ENCODE assay signal across 1 cellular context in the genomic region with DNA sequence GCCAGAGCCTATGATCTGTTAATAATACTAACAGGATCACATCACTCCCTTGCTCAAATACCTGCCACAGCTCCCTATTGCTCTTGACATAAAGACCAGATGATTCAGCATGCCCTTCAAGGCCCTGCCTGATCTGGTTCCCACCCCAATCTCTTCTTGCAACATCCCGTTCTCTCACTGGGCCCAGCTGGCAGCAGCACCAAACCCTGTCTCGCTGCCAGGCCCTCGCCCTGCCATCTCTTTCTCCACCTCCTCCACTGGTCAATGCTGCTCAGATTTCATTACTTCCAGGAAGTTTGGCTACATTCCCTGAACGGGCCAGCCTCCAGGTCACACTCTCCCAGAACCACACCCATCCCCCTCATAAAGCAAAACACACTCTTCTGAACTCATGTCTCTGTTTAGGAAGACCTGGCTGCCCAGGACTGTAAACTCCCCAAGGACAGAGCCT.
A peak's percentile ranks its signal among the peaks of the same experiment; 100 is the strongest.
TF ChIP-seq lines count a peak whose summit lies in the region.

No MANE protein-coding gene starts in this region.

TF ChIP-seq in K562, 482 proteins besides CTCF, POLR2A, EP300 and RAD21 (continued from another document and continues in another):
- TF ChIP-seq, protein P1, sequence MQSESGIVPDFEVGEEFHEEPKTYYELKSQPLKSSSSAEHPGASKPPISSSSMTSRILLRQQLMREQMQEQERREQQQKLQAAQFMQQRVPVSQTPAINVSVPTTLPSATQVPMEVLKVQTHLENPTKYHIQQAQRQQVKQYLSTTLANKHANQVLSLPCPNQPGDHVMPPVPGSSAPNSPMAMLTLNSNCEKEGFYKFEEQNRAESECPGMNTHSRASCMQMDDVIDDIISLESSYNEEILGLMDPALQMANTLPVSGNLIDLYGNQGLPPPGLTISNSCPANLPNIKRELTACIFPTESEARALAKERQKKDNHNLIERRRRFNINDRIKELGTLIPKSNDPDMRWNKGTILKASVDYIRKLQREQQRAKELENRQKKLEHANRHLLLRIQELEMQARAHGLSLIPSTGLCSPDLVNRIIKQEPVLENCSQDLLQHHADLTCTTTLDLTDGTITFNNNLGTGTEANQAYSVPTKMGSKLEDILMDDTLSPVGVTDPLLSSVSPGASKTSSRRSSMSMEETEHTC (IDR thresholded peaks at IDR 0.05) = no peak
- no peak for TF ChIP-seq YY1 (IDR thresholded peaks at IDR 0.05; ENCODE audit: borderline replicate concordance in 1 of 3, control insufficient read depth in 1 of 3, extremely low read depth in 1 of 3, insufficient read depth in 3 of 3, insufficient read length in 1 of 3, insufficient replicate concordance in 2 of 3, low read depth in 1 of 3, low read length in 2 of 3)
- peak; percentile 77 for TF ChIP-seq ZFP36 (IDR thresholded peaks at IDR 0.05; ENCODE audit: low read depth, low read length, partially characterized antibody)
- no peak for TF ChIP-seq ZNF830 (CRISPR knock-in tag; IDR thresholded peaks at IDR 0.05)
- no peak for TF ChIP-seq KHSRP (IDR thresholded peaks at IDR 0.05)
- TF ChIP-seq, protein P2, sequence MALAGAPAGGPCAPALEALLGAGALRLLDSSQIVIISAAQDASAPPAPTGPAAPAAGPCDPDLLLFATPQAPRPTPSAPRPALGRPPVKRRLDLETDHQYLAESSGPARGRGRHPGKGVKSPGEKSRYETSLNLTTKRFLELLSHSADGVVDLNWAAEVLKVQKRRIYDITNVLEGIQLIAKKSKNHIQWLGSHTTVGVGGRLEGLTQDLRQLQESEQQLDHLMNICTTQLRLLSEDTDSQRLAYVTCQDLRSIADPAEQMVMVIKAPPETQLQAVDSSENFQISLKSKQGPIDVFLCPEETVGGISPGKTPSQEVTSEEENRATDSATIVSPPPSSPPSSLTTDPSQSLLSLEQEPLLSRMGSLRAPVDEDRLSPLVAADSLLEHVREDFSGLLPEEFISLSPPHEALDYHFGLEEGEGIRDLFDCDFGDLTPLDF (CRISPR knock-in tag; IDR thresholded peaks at IDR 0.05) = no peak
- no peak for TF ChIP-seq ETV6 (IDR thresholded peaks at IDR 0.05; ENCODE audit: borderline replicate concordance in 1 of 2, low read depth in 2 of 2, low read length in 1 of 2)
- TF ChIP-seq ETV6 (CRISPR knock-in tag; IDR thresholded peaks at IDR 0.05; ENCODE audit: borderline replicate concordance) = no peak
- TF ChIP-seq ZNF23 (CRISPR knock-in tag; IDR thresholded peaks at IDR 0.05) = no peak
- no peak for TF ChIP-seq RBM39 (optimal IDR thresholded peaks at IDR 0.05; ENCODE audit: low read depth, low read length)
- no peak for TF ChIP-seq KAT2B (IDR thresholded peaks at IDR 0.05; ENCODE audit: low read depth, low read length)
- TF ChIP-seq, protein P3, sequence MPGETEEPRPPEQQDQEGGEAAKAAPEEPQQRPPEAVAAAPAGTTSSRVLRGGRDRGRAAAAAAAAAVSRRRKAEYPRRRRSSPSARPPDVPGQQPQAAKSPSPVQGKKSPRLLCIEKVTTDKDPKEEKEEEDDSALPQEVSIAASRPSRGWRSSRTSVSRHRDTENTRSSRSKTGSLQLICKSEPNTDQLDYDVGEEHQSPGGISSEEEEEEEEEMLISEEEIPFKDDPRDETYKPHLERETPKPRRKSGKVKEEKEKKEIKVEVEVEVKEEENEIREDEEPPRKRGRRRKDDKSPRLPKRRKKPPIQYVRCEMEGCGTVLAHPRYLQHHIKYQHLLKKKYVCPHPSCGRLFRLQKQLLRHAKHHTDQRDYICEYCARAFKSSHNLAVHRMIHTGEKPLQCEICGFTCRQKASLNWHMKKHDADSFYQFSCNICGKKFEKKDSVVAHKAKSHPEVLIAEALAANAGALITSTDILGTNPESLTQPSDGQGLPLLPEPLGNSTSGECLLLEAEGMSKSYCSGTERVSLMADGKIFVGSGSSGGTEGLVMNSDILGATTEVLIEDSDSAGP (CRISPR knock-in tag; IDR thresholded peaks at IDR 0.05) = no peak
- no peak for TF ChIP-seq ARID2 (IDR thresholded peaks at IDR 0.05)
- TF ChIP-seq, protein P4, sequence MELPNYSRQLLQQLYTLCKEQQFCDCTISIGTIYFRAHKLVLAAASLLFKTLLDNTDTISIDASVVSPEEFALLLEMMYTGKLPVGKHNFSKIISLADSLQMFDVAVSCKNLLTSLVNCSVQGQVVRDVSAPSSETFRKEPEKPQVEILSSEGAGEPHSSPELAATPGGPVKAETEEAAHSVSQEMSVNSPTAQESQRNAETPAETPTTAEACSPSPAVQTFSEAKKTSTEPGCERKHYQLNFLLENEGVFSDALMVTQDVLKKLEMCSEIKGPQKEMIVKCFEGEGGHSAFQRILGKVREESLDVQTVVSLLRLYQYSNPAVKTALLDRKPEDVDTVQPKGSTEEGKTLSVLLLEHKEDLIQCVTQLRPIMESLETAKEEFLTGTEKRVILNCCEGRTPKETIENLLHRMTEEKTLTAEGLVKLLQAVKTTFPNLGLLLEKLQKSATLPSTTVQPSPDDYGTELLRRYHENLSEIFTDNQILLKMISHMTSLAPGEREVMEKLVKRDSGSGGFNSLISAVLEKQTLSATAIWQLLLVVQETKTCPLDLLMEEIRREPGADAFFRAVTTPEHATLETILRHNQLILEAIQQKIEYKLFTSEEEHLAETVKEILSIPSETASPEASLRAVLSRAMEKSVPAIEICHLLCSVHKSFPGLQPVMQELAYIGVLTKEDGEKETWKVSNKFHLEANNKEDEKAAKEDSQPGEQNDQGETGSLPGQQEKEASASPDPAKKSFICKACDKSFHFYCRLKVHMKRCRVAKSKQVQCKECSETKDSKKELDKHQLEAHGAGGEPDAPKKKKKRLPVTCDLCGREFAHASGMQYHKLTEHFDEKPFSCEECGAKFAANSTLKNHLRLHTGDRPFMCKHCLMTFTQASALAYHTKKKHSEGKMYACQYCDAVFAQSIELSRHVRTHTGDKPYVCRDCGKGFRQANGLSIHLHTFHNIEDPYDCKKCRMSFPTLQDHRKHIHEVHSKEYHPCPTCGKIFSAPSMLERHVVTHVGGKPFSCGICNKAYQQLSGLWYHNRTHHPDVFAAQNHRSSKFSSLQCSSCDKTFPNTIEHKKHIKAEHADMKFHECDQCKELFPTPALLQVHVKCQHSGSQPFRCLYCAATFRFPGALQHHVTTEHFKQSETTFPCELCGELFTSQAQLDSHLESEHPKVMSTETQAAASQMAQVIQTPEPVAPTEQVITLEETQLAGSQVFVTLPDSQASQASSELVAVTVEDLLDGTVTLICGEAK (IDR thresholded peaks at IDR 0.05) = no peak
- TF ChIP-seq, protein P4 (CRISPR knock-in tag; IDR thresholded peaks at IDR 0.05) = no peak
- no peak for TF ChIP-seq ZNF274 (IDR thresholded peaks at IDR 0.05; ENCODE audit: borderline replicate concordance, low read depth, low read length)
- TF ChIP-seq NFIX (CRISPR knock-in tag; IDR thresholded peaks at IDR 0.05; ENCODE audit: low read depth) = no peak
- TF ChIP-seq, protein P5, sequence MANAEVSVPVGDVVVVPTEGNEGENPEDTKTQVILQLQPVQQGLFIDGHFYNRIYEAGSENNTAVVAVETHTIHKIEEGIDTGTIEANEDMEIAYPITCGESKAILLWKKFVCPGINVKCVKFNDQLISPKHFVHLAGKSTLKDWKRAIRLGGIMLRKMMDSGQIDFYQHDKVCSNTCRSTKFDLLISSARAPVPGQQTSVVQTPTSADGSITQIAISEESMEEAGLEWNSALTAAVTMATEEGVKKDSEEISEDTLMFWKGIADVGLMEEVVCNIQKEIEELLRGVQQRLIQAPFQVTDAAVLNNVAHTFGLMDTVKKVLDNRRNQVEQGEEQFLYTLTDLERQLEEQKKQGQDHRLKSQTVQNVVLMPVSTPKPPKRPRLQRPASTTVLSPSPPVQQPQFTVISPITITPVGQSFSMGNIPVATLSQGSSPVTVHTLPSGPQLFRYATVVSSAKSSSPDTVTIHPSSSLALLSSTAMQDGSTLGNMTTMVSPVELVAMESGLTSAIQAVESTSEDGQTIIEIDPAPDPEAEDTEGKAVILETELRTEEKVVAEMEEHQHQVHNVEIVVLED (CRISPR knock-in tag; IDR thresholded peaks at IDR 0.05) = no peak
- TF ChIP-seq RFX1 (IDR thresholded peaks at IDR 0.05) = no peak
- TF ChIP-seq ZNF384 (IDR thresholded peaks at IDR 0.05; ENCODE audit: low read depth, low read length) = no peak
- TF ChIP-seq HEY1 (CRISPR knock-in tag; IDR thresholded peaks at IDR 0.05; ENCODE audit: borderline replicate concordance) = no peak
- TF ChIP-seq ZNF263 (CRISPR knock-in tag; IDR thresholded peaks at IDR 0.05; ENCODE audit: borderline replicate concordance) = no peak
- TF ChIP-seq U2AF2 (optimal IDR thresholded peaks at IDR 0.05; ENCODE audit: low read depth, low read length) = no peak
- TF ChIP-seq ZFPM2 (CRISPR knock-in tag; IDR thresholded peaks at IDR 0.05) = no peak
- no peak for TF ChIP-seq ZNF764 (CRISPR knock-in tag; IDR thresholded peaks at IDR 0.05; ENCODE audit: low read depth)
- TF ChIP-seq, protein P6, sequence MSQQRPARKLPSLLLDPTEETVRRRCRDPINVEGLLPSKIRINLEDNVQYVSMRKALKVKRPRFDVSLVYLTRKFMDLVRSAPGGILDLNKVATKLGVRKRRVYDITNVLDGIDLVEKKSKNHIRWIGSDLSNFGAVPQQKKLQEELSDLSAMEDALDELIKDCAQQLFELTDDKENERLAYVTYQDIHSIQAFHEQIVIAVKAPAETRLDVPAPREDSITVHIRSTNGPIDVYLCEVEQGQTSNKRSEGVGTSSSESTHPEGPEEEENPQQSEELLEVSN (IDR thresholded peaks at IDR 0.05; ENCODE audit: borderline replicate concordance in 1 of 2, extremely low read depth in 1 of 2, insufficient read depth in 1 of 2, insufficient read length in 1 of 2, low read depth in 1 of 2, low read length in 1 of 2, poor library complexity in 1 of 2, severe bottlenecking in 1 of 2) = no peak
- TF ChIP-seq SMAD4 (CRISPR knock-in tag; conservative IDR thresholded peaks at IDR 0.05) = 0 out of 2 replicates have a peak, but pooled peaks have one; percentile 25
- TF ChIP-seq, protein P7, sequence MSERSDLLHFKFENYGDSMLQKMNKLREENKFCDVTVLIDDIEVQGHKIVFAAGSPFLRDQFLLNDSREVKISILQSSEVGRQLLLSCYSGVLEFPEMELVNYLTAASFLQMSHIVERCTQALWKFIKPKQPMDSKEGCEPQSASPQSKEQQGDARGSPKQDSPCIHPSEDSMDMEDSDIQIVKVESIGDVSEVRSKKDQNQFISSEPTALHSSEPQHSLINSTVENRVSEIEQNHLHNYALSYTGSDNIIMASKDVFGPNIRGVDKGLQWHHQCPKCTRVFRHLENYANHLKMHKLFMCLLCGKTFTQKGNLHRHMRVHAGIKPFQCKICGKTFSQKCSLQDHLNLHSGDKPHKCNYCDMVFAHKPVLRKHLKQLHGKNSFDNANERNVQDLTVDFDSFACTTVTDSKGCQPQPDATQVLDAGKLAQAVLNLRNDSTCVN (CRISPR knock-in tag; IDR thresholded peaks at IDR 0.05) = no peak
- no peak for TF ChIP-seq ZNF551 (CRISPR knock-in tag; IDR thresholded peaks at IDR 0.05)
- TF ChIP-seq PRMT5 (CRISPR knock-in tag; IDR thresholded peaks at IDR 0.05) = no peak
- no peak for TF ChIP-seq STAT5B (CRISPR knock-in tag; IDR thresholded peaks at IDR 0.05)
- peak in 1 of 2 experiments; percentile 75; a peak in 2 of 4 replicates for TF ChIP-seq HDAC1 (IDR thresholded peaks at IDR 0.05)
- TF ChIP-seq, protein P8, sequence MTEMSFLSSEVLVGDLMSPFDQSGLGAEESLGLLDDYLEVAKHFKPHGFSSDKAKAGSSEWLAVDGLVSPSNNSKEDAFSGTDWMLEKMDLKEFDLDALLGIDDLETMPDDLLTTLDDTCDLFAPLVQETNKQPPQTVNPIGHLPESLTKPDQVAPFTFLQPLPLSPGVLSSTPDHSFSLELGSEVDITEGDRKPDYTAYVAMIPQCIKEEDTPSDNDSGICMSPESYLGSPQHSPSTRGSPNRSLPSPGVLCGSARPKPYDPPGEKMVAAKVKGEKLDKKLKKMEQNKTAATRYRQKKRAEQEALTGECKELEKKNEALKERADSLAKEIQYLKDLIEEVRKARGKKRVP (CRISPR knock-in tag; IDR thresholded peaks at IDR 0.05) = no peak
- TF ChIP-seq SMAD3 (CRISPR knock-in tag; conservative IDR thresholded peaks at IDR 0.05) = no peak
- TF ChIP-seq, protein P9, sequence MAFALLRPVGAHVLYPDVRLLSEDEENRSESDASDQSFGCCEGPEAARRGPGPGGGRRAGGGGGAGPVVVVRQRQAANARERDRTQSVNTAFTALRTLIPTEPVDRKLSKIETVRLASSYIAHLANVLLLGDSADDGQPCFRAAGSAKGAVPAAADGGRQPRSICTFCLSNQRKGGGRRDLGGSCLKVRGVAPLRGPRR (CRISPR knock-in tag; IDR thresholded peaks at IDR 0.05) = no peak
- TF ChIP-seq HMG20A (CRISPR knock-in tag; conservative IDR thresholded peaks at IDR 0.05) = no peak
- no peak for TF ChIP-seq POU5F1 (IDR thresholded peaks at IDR 0.05; ENCODE audit: borderline replicate concordance, low read depth, low read length, partially characterized antibody)
- no peak for TF ChIP-seq FOSL1 (tag; conservative IDR thresholded peaks at IDR 0.05)
- no peak for TF ChIP-seq PHF8 (IDR thresholded peaks at IDR 0.05; ENCODE audit: borderline replicate concordance, low read length)
- no peak for TF ChIP-seq BRCA1 (IDR thresholded peaks at IDR 0.05)
- no peak for TF ChIP-seq BRCA1 (CRISPR knock-in tag; IDR thresholded peaks at IDR 0.05)
- TF ChIP-seq NCOR1 (IDR thresholded peaks at IDR 0.05) = peak; percentile 11; the same call in 1 of the 2 replicates
- TF ChIP-seq CEBPG (CRISPR knock-in tag; IDR thresholded peaks at IDR 0.05) = no peak
- TF ChIP-seq CEBPG (tag; conservative IDR thresholded peaks at IDR 0.05 in 1 of 2, IDR thresholded peaks at IDR 0.05 in 1 of 2) = peak in 1 of 2 experiments; percentile 22; a peak in 1 of 4 replicates
